24 cellular contexts compared by ENCODE assay signal in genomic region chr18:23178661-23179081, GRCh38. TPM values are rescaled to one million over a fixed set of nuclear protein-coding genes. Genes with fewer than 3 reads are reported as not detected.
DNase-seq lines count a peak whose midpoint lies in the region; ATAC-seq, FAIRE-seq and TF ChIP-seq lines count a peak whose summit lies in the region.
"Had no signal": no experiment of that assay in that cellular context is flagged by ENCODE, and none has a peak within 500 bp of the region (broad histone marks: within the 10 kb centered on the region; RNA-seq: fewer than 3 reads in every experiment).

No MANE protein-coding gene starts in this region.

- H3K27ac Mint-ChIP-seq in Caco-2 (ENCODE audit: unreplicated experiment), result peak overlapping the region; percentile 67
- H3K27ac Mint-ChIP-seq: activated B cell treated with CpG ODN at 0.5 μM for 24 hours; T-helper 2 cell treated with Interferon-gamma antibody and Interleukin-4, amounts not matched to agents 5 μg/mL and 100 μg/mL, for 36 hours had no signal

- POLR2A ChIA-PET in Caco-2 (lab: Charles Lee), result interaction anchor here (0.5 to 0.6 kb wide), 3 partner anchors 28 to 265 kb away, joined by 3 to 5 read pairs (median 4); no protein-coding TSS in a partner anchor

- no peaks in the 10 kb centered on the region for H3K27me3 Mint-ChIP-seq in Caco-2 (ENCODE audit: insufficient read depth, unreplicated experiment)

- no TSS peak for BruUV-seq in Caco-2 (replicated peaks; lab: Mats Ljungman, UMichigan)

- H3K4me3 Mint-ChIP-seq in Caco-2 (ENCODE audit: unreplicated experiment), result no peak overlapping the region
- H3K4me3 Mint-ChIP-seq: activated B cell treated with CpG ODN at 0.5 μM for 24 hours; immature natural killer cell; T-helper 2 cell treated with Interferon-gamma antibody and Interleukin-4, amounts not matched to agents 5 μg/mL and 100 μg/mL, for 36 hours had no signal

- no peaks in the 10 kb centered on the region for H3K9me3 Mint-ChIP-seq in Caco-2 (ENCODE audit: unreplicated experiment)
- H3K9me3 Mint-ChIP-seq: activated B cell treated with CpG ODN at 0.5 μM for 24 hours; immature natural killer cell; T-helper 2 cell treated with Interferon-gamma antibody and Interleukin-4, amounts not matched to agents 5 μg/mL and 100 μg/mL, for 36 hours had no signal

- no peak overlapping the region for H3K27ac ChIP-seq in lower lobe of right lung
- H3K27ac ChIP-seq: epithelial cell of prostate had no signal

- TF ChIP-seq CTCF in Caco-2 (IDR thresholded peaks at IDR 0.05; ENCODE audit: insufficient read depth in 1 of 2, low read depth in 1 of 2, low read length in 1 of 2, severe bottlenecking in 1 of 2, unreplicated experiment in 1 of 2), result no peak
- TF ChIP-seq CTCF in lower lobe of right lung (IDR thresholded peaks at IDR 0.05), result no peak

- peaks cover 5% of the 10 kb centered on the region for H3K36me3 Mint-ChIP-seq in Caco-2 (ENCODE audit: insufficient read depth, unreplicated experiment)
- H3K36me3 Mint-ChIP-seq: immature natural killer cell had no signal

- H3K4me1 ChIP-seq in Caco-2 (peaks cover 11% of the 10 kb centered on the region), lower lobe of right lung (peaks cover 21% of the 10 kb centered on the region)

- H3K4me1 Mint-ChIP-seq in Caco-2 (ENCODE audit: low read depth, unreplicated experiment), result peaks cover 26% of the 10 kb centered on the region

- H3K9me3 ChIP-seq in Caco-2 (no peaks in the 10 kb centered on the region), lower lobe of right lung (no peaks in the 10 kb centered on the region)
- H3K9me3 ChIP-seq: BLaER1 treated with 17β-estradiol and CSF1 and Interleukin-3, amounts not matched to agents 10 nM and 100 nM; vagina had no signal

- H3K27me3 ChIP-seq in Caco-2 (replicated peaks; ENCODE audit: control insufficient read depth, insufficient read depth, low read length), result no peaks in the 10 kb centered on the region
- H3K27me3 ChIP-seq in lower lobe of right lung (ENCODE audit: low read depth), result no peaks in the 10 kb centered on the region
- H3K27me3 ChIP-seq: BLaER1 treated with 17β-estradiol and CSF1 and Interleukin-3, amounts not matched to agents 10 nM and 100 nM; vagina had no signal

- no peak overlapping the region for H3K4me3 ChIP-seq in Caco-2 (ENCODE audit: low read depth, low read length)
- no peak overlapping the region for H3K4me3 ChIP-seq in lower lobe of right lung
- H3K4me3 ChIP-seq: BLaER1 treated with 17β-estradiol and CSF1 and Interleukin-3, amounts not matched to agents 10 nM and 100 nM; dorsolateral prefrontal cortex; vagina had no signal

- DNase-seq in Caco-2 (peak in 1 of 2 experiments; percentile 19), NCI-H1092 (lab: John Stamatoyannopoulos, UW) (peak; percentile 37), NCI-H748 treated with DMSO at 0.1 percent for 48 hours (lab: John Stamatoyannopoulos, UW) (peak; percentile 72), lower lobe of right lung (no peak), dermis blood vessel endothelial cell (no peak), GM12891 (ENCODE audit: insufficient read length, low spot score) (no peak), H54 (ENCODE audit: insufficient read length, low spot score) (no peak), GM03348 (ENCODE audit: low spot score) (no peak)
- DNase-seq: activated B cell treated with CpG ODN at 0.5 μM for 24 hours; activated CD4-positive, alpha-beta T cell treated with anti-CD3 and anti-CD28 coated beads, Interleukin-2, amount 50 U/mL, for 48 hours; activated T-cell treated with anti-CD3 and anti-CD28 coated beads for 4 hours; dorsolateral prefrontal cortex; GF-D8; immature natural killer cell; KG1; NCI-H2171 treated with DMSO at 0.1 percent for 48 hours; occipital lobe; retina; stimulated activated CD4-positive, alpha-beta T cell treated with anti-CD3 and anti-CD28 coated beads, Interleukin-12 subunit alpha, Interleukin-12 subunit beta, amount 100 ng/mL, for 4 hours had no signal

- no peak for TF ChIP-seq POLR2A in GM12891 (IDR thresholded peaks at IDR 0.05; ENCODE audit: low read depth, low read length)
- TF ChIP-seq POLR2A in H54 (IDR thresholded peaks at IDR 0.05; ENCODE audit: low read depth, low read length), result no peak

- intact Hi-C loops in Caco-2 (cut with micrococcal nuclease; ENCODE audit: unreplicated experiment) (loop anchor here (5.0 kb wide), 1 partner anchor 36 kb away; no protein-coding TSS in a partner anchor), lower lobe of right lung (cut with DNase I) (no loop called here)

- ATAC-seq in lower lobe of right lung, result peak; percentile 71 to 87
- ATAC-seq: SK-N-SH treated with all-trans-retinoic acid at 6 μM for 48 hours had no signal

- no peak for FAIRE-seq in GM12891 (lab: Jason Lieb, UNC)
- no peak for FAIRE-seq in H54 (lab: Jason Lieb, UNC)

- CTCF ChIA-PET in Caco-2 (lab: Charles Lee), result interaction anchor here (0.6 kb wide), 4 partner anchors 8 to 154 kb away, joined by 3 to 7 read pairs (median 4); no protein-coding TSS in a partner anchor

- H3K36me3 ChIP-seq in Caco-2 (ENCODE audit: control insufficient read depth, insufficient read depth, low read length), result no peaks in the 10 kb centered on the region; the same call in 1 of the 2 replicates
- H3K36me3 ChIP-seq in lower lobe of right lung, result no peaks in the 10 kb centered on the region
- H3K36me3 ChIP-seq: vagina had no signal

TF ChIP-seq in GM12891, 5 proteins besides CTCF, POLR2A, EP300 and RAD21:
- no peak for TF ChIP-seq POLR2AphosphoS5 (IDR thresholded peaks at IDR 0.05; ENCODE audit: low read depth, low read length)

RNA-seq across cellular contexts. Expression of gene CABLES1, which starts 43.4 kb away (rescaled TPM):
- total RNA-seq in Caco-2 (2022) (27.2 and 29.5 TPM in 2 replicates), lower lobe of right lung (44.2 TPM), dermis blood vessel endothelial cell (38.5 and 43.3 TPM in 2 replicates)
- 16.8 TPM for polyA plus RNA-seq in GM12891 (2012; ENCODE audit: low read depth, missing spikeins)

Comparison
In these comparisons a context has a peak if more than half of its experiments do, and no peak if none do; other contexts are left out.
1. DNase-seq: peak in NCI-H1092 (single experiment) and NCI-H748 treated with DMSO at 0.1 percent for 48 hours (single experiment); none in lower lobe of right lung (single experiment), dermis blood vessel endothelial cell (single experiment), GM12891 (single experiment), H54 (single experiment) and GM03348 (single experiment).